ENCODE assay signal across 8 cellular contexts in genomic region chr20:32091888-32092346, GRCh38. TPM values are rescaled to one million over a fixed set of nuclear protein-coding genes. Genes with fewer than 3 reads are reported as not detected.
DNase-seq lines count a peak whose midpoint lies in the region; ATAC-seq and TF ChIP-seq lines count a peak whose summit lies in the region.

No MANE protein-coding gene starts in this region.

- no peaks in the 10 kb centered on the region for H3K4me1 ChIP-seq in prostate gland (replicated peaks)
- no peaks in the 10 kb centered on the region for H3K4me1 ChIP-seq in uterus

- no peaks in the 10 kb centered on the region for H3K27me3 Mint-ChIP-seq in activated naive CD4-positive, alpha-beta T cell treated with anti-CD3 and anti-CD28 coated beads for 36 hours (ENCODE audit: low read depth)
- peaks cover 4% of the 10 kb centered on the region for H3K27me3 Mint-ChIP-seq in glutamatergic neuron (ENCODE audit: unreplicated experiment)

- no peak for ATAC-seq in HG02870 (IDR thresholded peaks at IDR 0.05; ENCODE audit: unreplicated experiment)

- H3K36me3 Mint-ChIP-seq in activated naive CD4-positive, alpha-beta T cell treated with anti-CD3 and anti-CD28 coated beads for 36 hours (ENCODE audit: low read depth) = no peaks in the 10 kb centered on the region
- H3K36me3 Mint-ChIP-seq in glutamatergic neuron (ENCODE audit: unreplicated experiment) = no peaks in the 10 kb centered on the region

- no peaks in the 10 kb centered on the region for H3K36me3 ChIP-seq in prostate gland
- H3K36me3 ChIP-seq in uterus = no peaks in the 10 kb centered on the region

- H3K27ac ChIP-seq in prostate gland (no peak overlapping the region), uterus (no peak overlapping the region)

- intact Hi-C loops in activated naive CD4-positive, alpha-beta T cell treated with anti-CD3 and anti-CD28 coated beads for 36 hours (cut with micrococcal nuclease) = loop anchor here (1.0 to 2.0 kb wide), 6 partner anchors 57 to 561 kb away; partner anchors contain the start of gene PDRG1
- intact Hi-C loops in prostate gland (cut with DNase I) = no loop called here
- intact Hi-C loops in uterus (cut with DNase I; ENCODE audit: low total_unique reads) = loop anchor here (5.0 kb wide), 1 partner anchor 270 kb away; no protein-coding TSS in a partner anchor

- TF ChIP-seq POLR2A in prostate gland (IDR thresholded peaks at IDR 0.05) (no peak), uterus (IDR thresholded peaks at IDR 0.05) (no peak)

- H3K4me3 ChIP-seq in prostate gland (no peak overlapping the region), uterus (no peak overlapping the region)

- no peak overlapping the region for H3K27ac Mint-ChIP-seq in activated naive CD4-positive, alpha-beta T cell treated with anti-CD3 and anti-CD28 coated beads for 36 hours
- no peak overlapping the region for H3K27ac Mint-ChIP-seq in glutamatergic neuron (ENCODE audit: unreplicated experiment)

- no peaks in the 10 kb centered on the region for H3K4me1 Mint-ChIP-seq in activated naive CD4-positive, alpha-beta T cell treated with anti-CD3 and anti-CD28 coated beads for 36 hours (ENCODE audit: low read depth)
- H3K4me1 Mint-ChIP-seq in glutamatergic neuron (ENCODE audit: low read depth, unreplicated experiment) = peaks cover 3% of the 10 kb centered on the region

- TF ChIP-seq CTCF in GM12872 (IDR thresholded peaks at IDR 0.05; ENCODE audit: insufficient read depth, low read depth, low read length) (peak; percentile 95), glutamatergic neuron (IDR thresholded peaks at IDR 0.05; ENCODE audit: partially characterized antibody, unreplicated experiment) (peak; percentile 100), prostate gland (IDR thresholded peaks at IDR 0.05) (peak; percentile 57 to 69 (median 64)), uterus (IDR thresholded peaks at IDR 0.05) (peak; percentile 54 to 75 (median 62))

- no peaks in the 10 kb centered on the region for H3K9me3 ChIP-seq in prostate gland
- no peaks in the 10 kb centered on the region for H3K9me3 ChIP-seq in uterus

- no peak overlapping the region for H3K4me3 Mint-ChIP-seq in activated naive CD4-positive, alpha-beta T cell treated with anti-CD3 and anti-CD28 coated beads for 36 hours
- no peak overlapping the region for H3K4me3 Mint-ChIP-seq in glutamatergic neuron (ENCODE audit: unreplicated experiment)

- DNase-seq in NCI-H1092 treated with DMSO at 0.1 percent for 48 hours (lab: John Stamatoyannopoulos, UW) = peak; percentile 48
- DNase-seq in SKM-1 (lab: John Stamatoyannopoulos, UW; ENCODE audit: unreplicated experiment) = peak; percentile 59
- peak; percentile 92 for DNase-seq in activated naive CD4-positive, alpha-beta T cell treated with anti-CD3 and anti-CD28 coated beads for 36 hours
- peak; percentile 100 for DNase-seq in glutamatergic neuron
- peak; percentile 53 for DNase-seq in prostate gland (ENCODE audit: low spot score)
- DNase-seq in uterus = peak; percentile 58 to 66

- no peaks in the 10 kb centered on the region for H3K9me3 Mint-ChIP-seq in activated naive CD4-positive, alpha-beta T cell treated with anti-CD3 and anti-CD28 coated beads for 36 hours
- peaks cover 4% of the 10 kb centered on the region for H3K9me3 Mint-ChIP-seq in glutamatergic neuron (ENCODE audit: unreplicated experiment)

- H3K27me3 ChIP-seq in prostate gland (replicated peaks; ENCODE audit: insufficient read depth) (no peaks in the 10 kb centered on the region), uterus (no peaks in the 10 kb centered on the region)

- CTCF ChIA-PET in activated naive CD4-positive, alpha-beta T cell treated with anti-CD3 and anti-CD28 coated beads for 36 hours (lab: Charles Lee) = interaction anchor here (0.6 to 3.4 kb wide), 26 partner anchors 9 to 296 kb away, joined by 3 to 34 read pairs (median 3); no protein-coding TSS in a partner anchor

- WGBS in prostate gland = 6% methylated on average over 7 of the region's 7 CpGs

RNA-seq across cellular contexts. Expression of gene TM9SF4, which starts 17.6 kb away (rescaled TPM):
- 10 to 100 TPM; 37.9 to 39.1 TPM for total RNA-seq in activated naive CD4-positive, alpha-beta T cell treated with anti-CD3 and anti-CD28 coated beads for 36 hours
- total RNA-seq in glutamatergic neuron (ENCODE audit: unreplicated experiment) (106 TPM), prostate gland (10 to 100 TPM; 44.7 to 62.9 TPM), uterus (10 to 100 TPM; 15.9 to 49.0 (median 28.1) TPM)

RNA-seq across cellular contexts. Expression of gene HCK, which starts 39.9 kb away (rescaled TPM):
- not detected for total RNA-seq in activated naive CD4-positive, alpha-beta T cell treated with anti-CD3 and anti-CD28 coated beads for 36 hours
- 0.78 TPM for total RNA-seq in glutamatergic neuron (ENCODE audit: unreplicated experiment)
- total RNA-seq in prostate gland = 1 to 10 TPM; 3.1 to 6.0 TPM
- total RNA-seq in uterus = 1 to 10 TPM; 1.3 to 7.0 (median 4.1) TPM

Comparison
In these comparisons a context has a peak if more than half of its experiments do, and no peak if none do; other contexts are left out.
1. DNase-seq: peak in every context shown above with its lines; median percentile 100 in glutamatergic neuron; 92 in activated naive CD4-positive, alpha-beta T cell treated with anti-CD3 and anti-CD28 coated beads for 36 hours; 62 in uterus; 59 in SKM-1; 53 in prostate gland; 48 in NCI-H1092 treated with DMSO at 0.1 percent for 48 hours.